In genomic region chr9:3479516-3480352, GRCh38 we compare ENCODE assay signal across 8 cellular contexts. TPM values are rescaled to one million over a fixed set of nuclear protein-coding genes. Genes with fewer than 3 reads are reported as not detected.
DNase-seq lines count a peak whose midpoint lies in the region; ATAC-seq lines count a peak whose summit lies in the region.
"Had no signal": no experiment of that assay in that cellular context is flagged by ENCODE, and none has a peak within 500 bp of the region (broad histone marks: within the 10 kb centered on the region; RNA-seq: fewer than 3 reads in every experiment).

No MANE protein-coding gene starts in this region.

- peaks cover 2% of the 10 kb centered on the region for H3K36me3 Mint-ChIP-seq in IgD-negative memory B cell
- peaks cover 0 to 15% (median 0%) of the 10 kb centered on the region in 3 donors for H3K36me3 Mint-ChIP-seq in immature natural killer cell

- H3K27me3 Mint-ChIP-seq in IgD-negative memory B cell (no peaks in the 10 kb centered on the region), immature natural killer cell (ENCODE audit: low read depth in 3 of 3) (no peaks in the 10 kb centered on the region)

- DNase-seq in immature natural killer cell (no peak), UCSD-AML1 (lab: John Stamatoyannopoulos, UW; ENCODE audit: unreplicated experiment) (no peak), DMS 273 treated with DMSO at 0.1 percent for 48 hours (lab: John Stamatoyannopoulos, UW) (no peak), NCI-H2171 (lab: John Stamatoyannopoulos, UW) (no peak)
- DNase-seq: NCI-H1694 treated with DMSO at 0.1 percent for 48 hours had no signal

- H3K27ac Mint-ChIP-seq in IgD-negative memory B cell (peak overlapping the region; percentile 71 to 95 (median 85)), immature natural killer cell (peak overlapping the region; percentile 27 to 93 (median 50))

- ATAC-seq in GM18867 (IDR thresholded peaks at IDR 0.05; ENCODE audit: unreplicated experiment) (peak; percentile 37), GM21723 (IDR thresholded peaks at IDR 0.05; ENCODE audit: unreplicated experiment) (peak; percentile 47)

- H3K4me1 Mint-ChIP-seq in IgD-negative memory B cell (peaks cover 47 to 54% (median 51%) of the 10 kb centered on the region in 3 donors), immature natural killer cell (peaks cover 28 to 58% of the 10 kb centered on the region in 2 donors)

- peaks cover 0 to 9% (median 5%) of the 10 kb centered on the region in 3 donors for H3K9me3 Mint-ChIP-seq in IgD-negative memory B cell
- peaks cover 0 to 2% (median 0%) of the 10 kb centered on the region in 6 donors for H3K9me3 Mint-ChIP-seq in immature natural killer cell

- H3K4me3 Mint-ChIP-seq in IgD-negative memory B cell (peak overlapping the region in 3 of 4 donors; percentile 31 to 77 (median 42)), immature natural killer cell (no peak overlapping the region)

RNA-seq across cellular contexts. Expression of gene RFX3, which starts 46.1 kb away (rescaled TPM):
- polyA plus RNA-seq in IgD-negative memory B cell (5.0 TPM), immature natural killer cell (1 to 10 TPM; 4.5 to 6.5 (median 4.5) TPM)

Comparison
In these comparisons a context has a peak if more than half of its experiments do, and no peak if none do; other contexts are left out.
1. H3K4me3 Mint-ChIP-seq: peak in IgD-negative memory B cell (3 of 4); none in immature natural killer cell (0 of 5).